8 cellular contexts compared by ENCODE assay signal in genomic region chr21:29196664-29197052, GRCh38.
DNase-seq lines count a peak whose midpoint lies in the region; ATAC-seq and TF ChIP-seq lines count a peak whose summit lies in the region.

No MANE protein-coding gene starts in this region.

- H3K9me3 ChIP-seq in DOHH2 (ENCODE audit: control insufficient read depth, insufficient read depth, low read length), result peaks cover 4% of the 10 kb centered on the region; the same call in 1 of the 2 replicates
- H3K9me3 ChIP-seq in RWPE2 (ENCODE audit: severe bottlenecking), result peaks cover 9% of the 10 kb centered on the region
- H3K9me3 ChIP-seq in lung (ENCODE audit: control insufficient read depth in 2 of 2, insufficient read depth in 1 of 2, low read length in 1 of 2), result peaks cover 2 to 7% of the 10 kb centered on the region in 2 donors

- DNase-seq in RWPE2 (ENCODE audit: low spot score) (no peak), lung (ENCODE audit: low spot score) (no peak), GM13977 (ENCODE audit: low spot score) (no peak), G401 (ENCODE audit: low spot score) (no peak)
- DNase-seq in activated CD8-positive, alpha-beta memory T cell treated with anti-CD3 and anti-CD28 coated beads for 24 hours, result no peak
- no peak for DNase-seq in activated CD4-positive, alpha-beta T cell treated with anti-CD3 and anti-CD28 coated beads for 48 hours

- TF ChIP-seq CTCF in DOHH2 (IDR thresholded peaks at IDR 0.05; ENCODE audit: low read depth, low read length, poor library complexity, severe bottlenecking) (no peak), RWPE2 (IDR thresholded peaks at IDR 0.05; ENCODE audit: poor library complexity, severe bottlenecking) (no peak), lung (IDR thresholded peaks at IDR 0.05; ENCODE audit: control extremely low read depth, extremely low read depth) (no peak), GM13977 (IDR thresholded peaks at IDR 0.05; ENCODE audit: extremely low read depth, insufficient read depth, missing control alignments) (no peak)

- peak; percentile 30 for ATAC-seq in GM21723 (IDR thresholded peaks at IDR 0.05; ENCODE audit: unreplicated experiment)
- ATAC-seq in RWPE2 (ENCODE audit: low read depth), result no peak
- no peak for ATAC-seq in lung (ENCODE audit: insufficient read depth, low FRiP score)

- no peaks in the 10 kb centered on the region for H4K20me1 ChIP-seq in DOHH2 (ENCODE audit: control insufficient read depth, insufficient read depth, low read depth, low read length)

- H3K36me3 ChIP-seq in DOHH2 (ENCODE audit: control insufficient read depth, low read length) (no peaks in the 10 kb centered on the region), RWPE2 (ENCODE audit: low read depth) (no peaks in the 10 kb centered on the region), lung (ENCODE audit: control insufficient read depth in 2 of 2, insufficient read depth in 2 of 2, low read length in 2 of 2) (no peaks in the 10 kb centered on the region)

- no peaks in the 10 kb centered on the region for H3K9me2 ChIP-seq in DOHH2 (replicated peaks; ENCODE audit: control insufficient read depth, low read length)

- H3K4me2 ChIP-seq in DOHH2 (ENCODE audit: low read length), result peak overlapping the region; percentile 76

- peaks cover 17% of the 10 kb centered on the region for H3K79me2 ChIP-seq in DOHH2 (ENCODE audit: control insufficient read depth, low read length)

- 38 to 43% methylated on average over 5 of the region's 5 CpGs for WGBS in lung, 2 donors

- H3K27ac ChIP-seq in DOHH2 (ENCODE audit: low read depth, low read length) (no peak overlapping the region), RWPE2 (ENCODE audit: poor library complexity, severe bottlenecking) (peak overlapping the region; percentile 78), lung (ENCODE audit: low read depth in 1 of 2, low read length in 1 of 2) (peak overlapping the region; percentile 53 to 63)

- H3K27me3 ChIP-seq in DOHH2 (ENCODE audit: control insufficient read depth, low read length), result no peaks in the 10 kb centered on the region
- H3K27me3 ChIP-seq in RWPE2 (ENCODE audit: insufficient read depth, poor library complexity, severe bottlenecking), result no peaks in the 10 kb centered on the region
- no peaks in the 10 kb centered on the region for H3K27me3 ChIP-seq in lung (ENCODE audit: control insufficient read depth, insufficient read depth)

- H3F3A ChIP-seq in DOHH2 (ENCODE audit: control insufficient read depth, insufficient read depth), result peaks cover 5% of the 10 kb centered on the region; the same call in 1 of the 2 replicates

- in situ Hi-C loops in GM13977 (cut with MboI; ENCODE audit: low pct_unique_long_range_greater_than_20kb, low sequenced_read_pairs, unreplicated experiment), result no loop called here
- in situ Hi-C loops in G401 (cut with HindIII; ENCODE audit: low sequenced_read_pairs), result no loop called here

- H3K4me3 ChIP-seq in DOHH2 (ENCODE audit: low read length) (peak overlapping the region; percentile 69), RWPE2 (ENCODE audit: severe bottlenecking) (no peak overlapping the region), lung (no peak overlapping the region)

- H3K4me1 ChIP-seq in DOHH2 (ENCODE audit: control insufficient read depth, low read length) (peaks cover 29% of the 10 kb centered on the region), RWPE2 (ENCODE audit: insufficient read depth, poor library complexity, severe bottlenecking) (peaks cover 27% of the 10 kb centered on the region), lung (ENCODE audit: control insufficient read depth in 2 of 2, insufficient read depth in 2 of 2, low read length in 2 of 2) (peaks cover 2 to 5% of the 10 kb centered on the region in 2 donors)
